In the genomic region with DNA sequence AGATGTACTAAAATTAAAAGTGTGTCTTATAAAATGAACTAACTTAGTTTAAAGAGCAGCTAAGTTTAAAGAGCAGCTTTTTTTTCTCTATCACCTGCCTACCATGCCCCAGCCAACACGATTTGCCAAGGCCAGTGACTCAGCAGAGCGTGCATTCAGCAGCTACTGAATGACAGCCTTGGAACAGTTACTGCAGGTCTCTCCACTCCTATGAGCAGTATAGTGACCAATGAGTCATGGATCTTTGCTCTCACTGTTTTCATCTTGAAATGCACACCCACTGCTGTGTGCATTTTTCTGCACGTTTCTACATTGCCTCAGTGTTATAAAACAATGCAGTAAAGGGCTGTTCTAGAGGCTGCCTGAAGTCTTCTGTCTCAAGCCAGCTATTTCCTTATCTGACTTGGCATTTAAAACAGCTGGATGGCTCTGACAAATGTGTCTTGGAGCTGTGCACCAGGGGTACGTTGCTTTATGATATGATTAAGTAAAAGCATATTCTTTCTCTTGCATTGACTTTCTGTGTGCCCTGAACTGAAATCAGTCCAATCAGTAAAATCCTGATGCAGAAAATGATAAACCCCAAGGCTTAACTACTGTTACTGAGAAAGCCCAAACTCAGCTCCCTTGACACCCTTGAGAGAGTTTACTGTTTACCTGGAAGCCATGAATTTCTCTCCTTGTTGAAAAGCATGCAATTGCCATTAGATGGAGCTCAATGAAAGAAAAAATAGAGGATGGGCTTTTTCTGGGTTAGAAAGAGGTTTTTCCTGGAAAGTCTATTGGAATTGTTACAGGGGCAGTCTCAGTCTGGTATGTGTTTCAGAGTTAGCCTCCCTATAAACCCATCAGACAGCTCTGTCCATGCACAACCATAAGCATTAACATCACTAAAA, we compare ENCODE assay signal across 1 cellular context.
TF ChIP-seq lines count a peak whose summit lies in the region.

No MANE protein-coding gene starts in this region.

TF ChIP-seq in HepG2, 621 proteins besides CTCF, POLR2A, EP300 and RAD21 (continued from another document and continues in another):
- TF ChIP-seq, protein P1, sequence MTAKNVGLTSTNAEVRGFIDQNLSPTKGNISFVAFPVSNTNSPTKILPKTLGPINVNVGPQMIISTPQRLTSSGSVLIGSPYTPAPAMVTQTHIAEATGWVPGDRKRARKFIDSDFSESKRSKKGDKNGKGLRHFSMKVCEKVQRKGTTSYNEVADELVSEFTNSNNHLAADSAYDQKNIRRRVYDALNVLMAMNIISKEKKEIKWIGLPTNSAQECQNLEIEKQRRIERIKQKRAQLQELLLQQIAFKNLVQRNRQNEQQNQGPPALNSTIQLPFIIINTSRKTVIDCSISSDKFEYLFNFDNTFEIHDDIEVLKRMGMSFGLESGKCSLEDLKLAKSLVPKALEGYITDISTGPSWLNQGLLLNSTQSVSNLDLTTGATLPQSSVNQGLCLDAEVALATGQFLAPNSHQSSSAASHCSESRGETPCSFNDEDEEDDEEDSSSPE (CRISPR knock-in tag; IDR thresholded peaks at IDR 0.05): no peak
- TF ChIP-seq NFE2L2 (IDR thresholded peaks at IDR 0.05; ENCODE audit: low read length): peak; percentile 88
- peak; percentile 75; the same call in 1 of the 2 replicates for TF ChIP-seq RFX5 (IDR thresholded peaks at IDR 0.05; ENCODE audit: low read depth, low read length)
- TF ChIP-seq MEIS2 (CRISPR knock-in tag; IDR thresholded peaks at IDR 0.05): no peak
- TF ChIP-seq, protein P2, sequence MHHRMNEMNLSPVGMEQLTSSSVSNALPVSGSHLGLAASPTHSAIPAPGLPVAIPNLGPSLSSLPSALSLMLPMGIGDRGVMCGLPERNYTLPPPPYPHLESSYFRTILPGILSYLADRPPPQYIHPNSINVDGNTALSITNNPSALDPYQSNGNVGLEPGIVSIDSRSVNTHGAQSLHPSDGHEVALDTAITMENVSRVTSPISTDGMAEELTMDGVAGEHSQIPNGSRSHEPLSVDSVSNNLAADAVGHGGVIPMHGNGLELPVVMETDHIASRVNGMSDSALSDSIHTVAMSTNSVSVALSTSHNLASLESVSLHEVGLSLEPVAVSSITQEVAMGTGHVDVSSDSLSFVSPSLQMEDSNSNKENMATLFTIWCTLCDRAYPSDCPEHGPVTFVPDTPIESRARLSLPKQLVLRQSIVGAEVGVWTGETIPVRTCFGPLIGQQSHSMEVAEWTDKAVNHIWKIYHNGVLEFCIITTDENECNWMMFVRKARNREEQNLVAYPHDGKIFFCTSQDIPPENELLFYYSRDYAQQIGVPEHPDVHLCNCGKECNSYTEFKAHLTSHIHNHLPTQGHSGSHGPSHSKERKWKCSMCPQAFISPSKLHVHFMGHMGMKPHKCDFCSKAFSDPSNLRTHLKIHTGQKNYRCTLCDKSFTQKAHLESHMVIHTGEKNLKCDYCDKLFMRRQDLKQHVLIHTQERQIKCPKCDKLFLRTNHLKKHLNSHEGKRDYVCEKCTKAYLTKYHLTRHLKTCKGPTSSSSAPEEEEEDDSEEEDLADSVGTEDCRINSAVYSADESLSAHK (CRISPR knock-in tag; IDR thresholded peaks at IDR 0.05; ENCODE audit: borderline replicate concordance): no peak
- TF ChIP-seq, protein P3, sequence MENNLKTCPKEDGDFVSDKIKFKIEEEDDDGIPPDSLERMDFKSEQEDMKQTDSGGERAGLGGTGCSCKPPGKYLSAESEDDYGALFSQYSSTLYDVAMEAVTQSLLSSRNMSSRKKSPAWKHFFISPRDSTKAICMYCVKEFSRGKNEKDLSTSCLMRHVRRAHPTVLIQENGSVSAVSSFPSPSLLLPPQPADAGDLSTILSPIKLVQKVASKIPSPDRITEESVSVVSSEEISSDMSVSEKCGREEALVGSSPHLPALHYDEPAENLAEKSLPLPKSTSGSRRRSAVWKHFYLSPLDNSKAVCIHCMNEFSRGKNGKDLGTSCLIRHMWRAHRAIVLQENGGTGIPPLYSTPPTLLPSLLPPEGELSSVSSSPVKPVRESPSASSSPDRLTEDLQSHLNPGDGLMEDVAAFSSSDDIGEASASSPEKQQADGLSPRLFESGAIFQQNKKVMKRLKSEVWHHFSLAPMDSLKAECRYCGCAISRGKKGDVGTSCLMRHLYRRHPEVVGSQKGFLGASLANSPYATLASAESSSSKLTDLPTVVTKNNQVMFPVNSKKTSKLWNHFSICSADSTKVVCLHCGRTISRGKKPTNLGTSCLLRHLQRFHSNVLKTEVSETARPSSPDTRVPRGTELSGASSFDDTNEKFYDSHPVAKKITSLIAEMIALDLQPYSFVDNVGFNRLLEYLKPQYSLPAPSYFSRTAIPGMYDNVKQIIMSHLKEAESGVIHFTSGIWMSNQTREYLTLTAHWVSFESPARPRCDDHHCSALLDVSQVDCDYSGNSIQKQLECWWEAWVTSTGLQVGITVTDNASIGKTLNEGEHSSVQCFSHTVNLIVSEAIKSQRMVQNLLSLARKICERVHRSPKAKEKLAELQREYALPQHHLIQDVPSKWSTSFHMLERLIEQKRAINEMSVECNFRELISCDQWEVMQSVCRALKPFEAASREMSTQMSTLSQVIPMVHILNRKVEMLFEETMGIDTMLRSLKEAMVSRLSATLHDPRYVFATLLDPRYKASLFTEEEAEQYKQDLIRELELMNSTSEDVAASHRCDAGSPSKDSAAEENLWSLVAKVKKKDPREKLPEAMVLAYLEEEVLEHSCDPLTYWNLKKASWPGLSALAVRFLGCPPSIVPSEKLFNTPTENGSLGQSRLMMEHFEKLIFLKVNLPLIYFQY (CRISPR knock-in tag; IDR thresholded peaks at IDR 0.05; ENCODE audit: borderline replicate concordance): no peak
- no peak for TF ChIP-seq TFAP4 (IDR thresholded peaks at IDR 0.05; ENCODE audit: borderline replicate concordance, low read depth)
- no peak for TF ChIP-seq JUN (CRISPR knock-in tag; IDR thresholded peaks at IDR 0.05)
- TF ChIP-seq CREB1 (IDR thresholded peaks at IDR 0.05): no peak
- no peak for TF ChIP-seq CREB1 (CRISPR knock-in tag; IDR thresholded peaks at IDR 0.05)
- 0 out of 2 replicates have a peak, but pooled peaks have one; percentile 24 for TF ChIP-seq SOX13 (IDR thresholded peaks at IDR 0.05)
- TF ChIP-seq SOX13 (CRISPR knock-in tag; conservative IDR thresholded peaks at IDR 0.05 in 1 of 2, IDR thresholded peaks at IDR 0.05 in 1 of 2): no peak
- TF ChIP-seq ZC3H13 (CRISPR knock-in tag; IDR thresholded peaks at IDR 0.05): no peak
- TF ChIP-seq GATAD1 (CRISPR knock-in tag; IDR thresholded peaks at IDR 0.05): no peak
- no peak for TF ChIP-seq ZNF570 (CRISPR knock-in tag; IDR thresholded peaks at IDR 0.05; ENCODE audit: borderline replicate concordance)
- TF ChIP-seq ZNF619 (CRISPR knock-in tag; IDR thresholded peaks at IDR 0.05): no peak
- no peak for TF ChIP-seq ZNF510 (CRISPR knock-in tag; IDR thresholded peaks at IDR 0.05; ENCODE audit: low read depth)
- no peak for TF ChIP-seq SKIL (CRISPR knock-in tag; IDR thresholded peaks at IDR 0.05; ENCODE audit: borderline replicate concordance)
- no peak for TF ChIP-seq SRSF4 (IDR thresholded peaks at IDR 0.05; ENCODE audit: low read depth, low read length, poor library complexity, severe bottlenecking)
- TF ChIP-seq TARDBP (CRISPR knock-in tag; IDR thresholded peaks at IDR 0.05): no peak
- TF ChIP-seq POGK (CRISPR knock-in tag; conservative IDR thresholded peaks at IDR 0.05): no peak
- no peak for TF ChIP-seq ZNF781 (CRISPR knock-in tag; IDR thresholded peaks at IDR 0.05; ENCODE audit: borderline replicate concordance, not compliant biosample characterization)
- TF ChIP-seq PCBP1 (IDR thresholded peaks at IDR 0.05; ENCODE audit: borderline replicate concordance, low read depth, low read length): no peak
- no peak for TF ChIP-seq REST (IDR thresholded peaks at IDR 0.05; ENCODE audit: borderline replicate concordance in 1 of 2, low read depth in 1 of 2, low read length in 2 of 2)
- TF ChIP-seq NKX3-1 (CRISPR knock-in tag; IDR thresholded peaks at IDR 0.05): no peak
- TF ChIP-seq KAT2B (IDR thresholded peaks at IDR 0.05; ENCODE audit: borderline replicate concordance, low read depth, low read length): no peak
- no peak for TF ChIP-seq NR2F6 (IDR thresholded peaks at IDR 0.05)
- TF ChIP-seq NR2F6 (CRISPR knock-in tag; IDR thresholded peaks at IDR 0.05): no peak
- peak; percentile 21 for TF ChIP-seq TEAD3 (CRISPR knock-in tag; optimal IDR thresholded peaks at IDR 0.05; ENCODE audit: borderline replicate concordance)
- TF ChIP-seq TRIM22 (IDR thresholded peaks at IDR 0.05): no peak
- TF ChIP-seq NFE2 (CRISPR knock-in tag; IDR thresholded peaks at IDR 0.05): peak; percentile 98
- TF ChIP-seq ZNF274 (CRISPR knock-in tag; IDR thresholded peaks at IDR 0.05): no peak
- no peak for TF ChIP-seq HOXA3 (CRISPR knock-in tag; IDR thresholded peaks at IDR 0.05)
- no peak for TF ChIP-seq ZNF343 (CRISPR knock-in tag; IDR thresholded peaks at IDR 0.05)
- TF ChIP-seq BRD4 (CRISPR knock-in tag; IDR thresholded peaks at IDR 0.05): no peak
- TF ChIP-seq ZNF83 (CRISPR knock-in tag; IDR thresholded peaks at IDR 0.05; ENCODE audit: borderline replicate concordance): no peak
- no peak for TF ChIP-seq ZNF138 (CRISPR knock-in tag; IDR thresholded peaks at IDR 0.05; ENCODE audit: low read depth)
- no peak for TF ChIP-seq ZNF543 (CRISPR knock-in tag; IDR thresholded peaks at IDR 0.05)
- no peak for TF ChIP-seq ZFYVE20 (CRISPR knock-in tag; IDR thresholded peaks at IDR 0.05; ENCODE audit: borderline replicate concordance, low read depth)
- no peak for TF ChIP-seq ADNP (CRISPR knock-in tag; IDR thresholded peaks at IDR 0.05)
- TF ChIP-seq REL (CRISPR knock-in tag; conservative IDR thresholded peaks at IDR 0.05): no peak
- TF ChIP-seq, protein P4, sequence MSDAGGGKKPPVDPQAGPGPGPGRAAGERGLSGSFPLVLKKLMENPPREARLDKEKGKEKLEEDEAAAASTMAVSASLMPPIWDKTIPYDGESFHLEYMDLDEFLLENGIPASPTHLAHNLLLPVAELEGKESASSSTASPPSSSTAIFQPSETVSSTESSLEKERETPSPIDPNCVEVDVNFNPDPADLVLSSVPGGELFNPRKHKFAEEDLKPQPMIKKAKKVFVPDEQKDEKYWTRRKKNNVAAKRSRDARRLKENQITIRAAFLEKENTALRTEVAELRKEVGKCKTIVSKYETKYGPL (CRISPR knock-in tag; IDR thresholded peaks at IDR 0.05): no peak
